Comparison of ENCODE assay signal across 1 cellular context in genomic region chrX:65677954-65678469, GRCh38.
TF ChIP-seq lines count a peak whose summit lies in the region.

No MANE protein-coding gene starts in this region.

TF ChIP-seq in endothelial cell of umbilical vein, 7 proteins besides CTCF, POLR2A, EP300 and RAD21:
- no peak for TF ChIP-seq MYC (IDR thresholded peaks at IDR 0.05; ENCODE audit: low read depth, low read length)
- no peak for TF ChIP-seq MAX (IDR thresholded peaks at IDR 0.05; ENCODE audit: insufficient read depth, insufficient read length)
- no peak for TF ChIP-seq GATA2 (IDR thresholded peaks at IDR 0.05; ENCODE audit: insufficient read depth, insufficient read length, low read depth, low read length)
- peak; percentile 75 for TF ChIP-seq JUN (IDR thresholded peaks at IDR 0.05; ENCODE audit: borderline replicate concordance, insufficient read depth, insufficient read length, low read depth)
- peak; percentile 54 for TF ChIP-seq FOS (IDR thresholded peaks at IDR 0.05; ENCODE audit: borderline replicate concordance, insufficient read depth, low read length)
- peak; percentile 28 for TF ChIP-seq POLR2AphosphoS5 (IDR thresholded peaks at IDR 0.05; ENCODE audit: insufficient read depth, low read depth, low read length)
- TF ChIP-seq EZH2 (IDR thresholded peaks at IDR 0.05; ENCODE audit: borderline replicate concordance, low read depth, low read length, severe bottlenecking) = no peak
